Comparison of ENCODE assay signal across 27 cellular contexts in the genomic region with DNA sequence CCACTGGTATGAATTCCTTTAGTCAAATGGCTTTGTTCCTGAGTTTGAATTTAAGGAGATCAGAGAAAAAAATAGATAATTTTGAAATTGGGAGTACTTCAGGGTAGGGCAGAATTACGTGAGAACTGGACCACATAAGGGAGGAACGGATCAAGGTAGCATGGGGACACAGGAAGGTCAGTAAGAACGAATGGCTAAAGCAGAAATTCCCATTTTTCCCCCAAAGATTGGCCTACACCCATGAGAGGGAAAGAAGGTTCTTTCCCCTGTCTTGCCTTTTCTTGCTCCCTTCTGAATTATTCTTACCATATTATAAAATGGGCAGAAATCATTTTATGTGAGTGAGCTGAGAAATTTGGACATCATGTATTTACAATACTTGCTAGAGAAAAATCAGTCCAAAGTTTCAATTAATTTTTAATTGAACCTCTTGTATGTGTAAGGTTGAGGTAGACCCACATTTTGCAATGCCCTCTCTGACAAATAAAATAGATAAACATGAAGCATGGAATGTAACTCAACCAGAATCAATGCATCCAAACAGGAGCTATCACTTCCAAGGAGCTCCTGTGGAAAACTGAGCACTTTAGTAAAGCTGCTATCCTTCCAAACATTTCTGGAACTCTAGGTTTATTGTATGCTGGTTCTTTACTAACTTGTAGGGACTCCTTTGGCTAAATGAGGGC.
"Had no signal": no experiment of that assay in that cellular context is flagged by ENCODE, and none has a peak within 500 bp of the region (broad histone marks: within the 10 kb centered on the region; RNA-seq: fewer than 3 reads in every experiment).

No MANE protein-coding gene starts in this region.

- H3K4me3 ChIP-seq: heart right ventricle, hepatocyte, lower lobe of right lung, pancreas, psoas muscle, skin epidermis, stomach, testis, thyroid gland, transverse colon, upper lobe of left lung, vagina had no signal

- H3K27ac ChIP-seq: heart right ventricle, hepatocyte, lower lobe of right lung, pancreas, psoas muscle, skin epidermis, stomach, testis, thyroid gland, transverse colon, upper lobe of left lung, vagina had no signal

- H3K4me2 ChIP-seq: hepatocyte had no signal

- DNase-seq: heart right ventricle; islet precursor cell; left ventricle myocardium superior; lower lobe of right lung; mesendoderm; naive B cell; natural killer cell; nucleus accumbens; pancreas; posterior cingulate gyrus; psoas muscle; stimulated activated CD4-positive, alpha-beta T cell treated with anti-CD3 and anti-CD28 coated beads, Interleukin-12 subunit alpha, Interleukin-12 subunit beta, amount 100 ng/mL, for 4 hours; stimulated activated CD4-positive, alpha-beta T cell treated with anti-CD3 and anti-CD28 coated beads, Interleukin-15, amount 100 ng/mL, for 24 hours; stimulated activated CD4-positive, alpha-beta T cell treated with anti-CD3 and anti-CD28 coated beads, Interleukin-2, amount 100 ng/mL, for 24 hours; stimulated activated CD4-positive, alpha-beta T cell treated with anti-CD3 and anti-CD28 coated beads, Interleukin-4, amount 100 ng/mL, for 1 hour; stimulated activated naive B cell treated with anti-CD40 and anti-IgM and Interleukin-4, amounts not matched to agents 10 μg/mL and 1 μg/mL and 100 μg/mL, for 72 hours; stimulated activated naive CD8-positive, alpha-beta T cell treated with anti-CD3 and anti-CD28 coated beads, Interleukin-15, Interleukin-2, amounts not matched to agents 100 U/mL and 50 U/mL, for 24 hours; stomach; testis; thyroid gland; transverse colon; upper lobe of left lung had no signal

- H3K9me3 Mint-ChIP-seq: mesothelial cell of epicardium; naive B cell; natural killer cell; stimulated activated naive B cell treated with anti-CD40 and anti-IgM and Interleukin-4, amounts not matched to agents 10 μg/mL and 1 μg/mL and 100 μg/mL, for 72 hours had no signal

- H3K36me3 ChIP-seq: lower lobe of right lung, pancreas, stomach, thyroid gland, transverse colon, upper lobe of left lung, vagina had no signal

- H3K4me1 ChIP-seq: lower lobe of right lung, pancreas, psoas muscle, stomach, testis, thyroid gland, transverse colon, upper lobe of left lung, vagina had no signal

- H3K4me3 Mint-ChIP-seq: mesothelial cell of epicardium; naive B cell; natural killer cell; stimulated activated naive B cell treated with anti-CD40 and anti-IgM and Interleukin-4, amounts not matched to agents 10 μg/mL and 1 μg/mL and 100 μg/mL, for 72 hours had no signal

- H3K27me3 Mint-ChIP-seq: naive B cell; stimulated activated naive B cell treated with anti-CD40 and anti-IgM and Interleukin-4, amounts not matched to agents 10 μg/mL and 1 μg/mL and 100 μg/mL, for 72 hours had no signal

- H3K36me3 Mint-ChIP-seq: mesothelial cell of epicardium; naive B cell; natural killer cell; stimulated activated naive B cell treated with anti-CD40 and anti-IgM and Interleukin-4, amounts not matched to agents 10 μg/mL and 1 μg/mL and 100 μg/mL, for 72 hours had no signal

- H3K79me2 ChIP-seq: hepatocyte had no signal

- H3K27ac Mint-ChIP-seq: mesothelial cell of epicardium; naive B cell; natural killer cell; stimulated activated naive B cell treated with anti-CD40 and anti-IgM and Interleukin-4, amounts not matched to agents 10 μg/mL and 1 μg/mL and 100 μg/mL, for 72 hours had no signal

- H3K27me3 ChIP-seq: heart right ventricle, hepatocyte, pancreas, stomach, testis, thyroid gland, transverse colon, upper lobe of left lung, vagina had no signal

- H3K9me3 ChIP-seq: heart right ventricle, lower lobe of right lung, pancreas, psoas muscle, stomach, testis, thyroid gland, transverse colon, upper lobe of left lung, vagina had no signal

- H2AFZ ChIP-seq: hepatocyte had no signal

- ATAC-seq: left ventricle myocardium superior; lower lobe of right lung; natural killer cell; pancreas; psoas muscle; sciatic nerve; stimulated activated naive B cell treated with anti-CD40 and anti-IgM and Interleukin-4, amounts not matched to agents 10 μg/mL and 1 μg/mL and 100 μg/mL, for 72 hours; stimulated activated naive CD8-positive, alpha-beta T cell treated with anti-CD3 and anti-CD28 coated beads, Interleukin-15, Interleukin-2, amounts not matched to agents 100 U/mL and 50 U/mL, for 24 hours had no signal

- H3K4me1 Mint-ChIP-seq: naive B cell; natural killer cell; stimulated activated naive B cell treated with anti-CD40 and anti-IgM and Interleukin-4, amounts not matched to agents 10 μg/mL and 1 μg/mL and 100 μg/mL, for 72 hours had no signal
